ENCODE assay signal across 1 cellular context in the genomic region with DNA sequence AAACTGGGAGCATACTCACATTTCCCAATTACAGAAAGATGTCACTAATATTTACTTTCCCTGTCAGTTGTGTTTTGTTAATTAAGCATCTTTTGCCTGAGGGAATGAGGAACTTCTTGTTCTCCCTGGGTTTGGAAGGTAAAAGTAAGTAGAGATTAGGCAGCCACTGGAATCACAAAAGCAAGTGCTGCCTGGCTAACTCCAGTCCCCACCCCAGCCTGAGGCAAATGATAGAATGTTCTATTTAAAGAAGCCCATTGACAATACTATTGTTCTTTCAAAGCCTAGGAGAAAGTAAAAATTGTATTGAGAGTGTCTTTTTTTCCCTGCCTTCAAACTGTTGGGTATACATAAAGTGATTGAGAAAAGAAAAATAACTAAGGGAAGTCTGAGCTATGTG.
TF ChIP-seq lines count a peak whose summit lies in the region.

No MANE protein-coding gene starts in this region.

TF ChIP-seq in IMR-90, 13 proteins besides CTCF, POLR2A, EP300 and RAD21:
- TF ChIP-seq SMC3 (IDR thresholded peaks at IDR 0.05; ENCODE audit: low read depth, low read length) (no peak), MAFK (IDR thresholded peaks at IDR 0.05; ENCODE audit: low read depth, low read length) (no peak), ELK1 (IDR thresholded peaks at IDR 0.05; ENCODE audit: borderline replicate concordance, low read depth, low read length) (no peak), CEBPB (IDR thresholded peaks at IDR 0.05; ENCODE audit: low read depth, low read length) (no peak)
